ENCODE assay signal across 16 cellular contexts in the genomic region with DNA sequence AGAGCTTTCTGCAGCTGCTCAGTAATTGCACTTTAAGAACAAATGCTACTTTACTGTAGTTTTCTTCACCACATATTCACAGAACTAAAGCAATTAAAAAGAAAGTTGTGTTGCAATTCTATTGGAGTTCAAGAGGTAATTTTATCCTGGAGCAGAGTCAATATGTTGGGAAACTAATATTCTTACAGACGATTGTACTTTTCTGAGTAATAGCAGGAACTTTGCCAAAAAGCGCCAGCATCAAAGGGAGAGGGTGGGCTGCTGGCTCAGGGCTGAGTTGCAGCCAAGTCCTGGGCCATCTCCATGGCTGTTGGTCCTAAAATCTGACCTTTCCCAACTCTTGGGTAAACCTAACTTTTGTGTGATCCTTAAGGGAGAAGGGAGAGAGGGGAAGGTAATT.
DNase-seq lines count a peak whose midpoint lies in the region; ATAC-seq and TF ChIP-seq lines count a peak whose summit lies in the region.
"Had no signal": no experiment of that assay in that cellular context is flagged by ENCODE, and none has a peak within 500 bp of the region (broad histone marks: within the 10 kb centered on the region; RNA-seq: fewer than 3 reads in every experiment).

No MANE protein-coding gene starts in this region.

- peak; percentile 72 for ATAC-seq in omental fat pad (ENCODE audit: low FRiP score)
- no peak for ATAC-seq in GM18858 (IDR thresholded peaks at IDR 0.05; ENCODE audit: unreplicated experiment)
- no peak for ATAC-seq in GM18870 (IDR thresholded peaks at IDR 0.05; ENCODE audit: unreplicated experiment)
- ATAC-seq: activated naive CD4-positive, alpha-beta T cell treated with anti-CD3 and anti-CD28 coated beads, Interleukin-2, amount 50 U/mL, for 72 hours; GM12878 had no signal

- H2BK15ac ChIP-seq in mesenchymal stem cell (ENCODE audit: low read depth, poor library complexity, severe bottlenecking): no peak overlapping the region

- H3K9me3 Mint-ChIP-seq in Calu3 (ENCODE audit: low read depth, unreplicated experiment): no peaks in the 10 kb centered on the region
- H3K9me3 Mint-ChIP-seq in activated T-cell treated with anti-CD3 and anti-CD28 coated beads, Interleukin-2, amount 50 U/mL, for 24 hours: no peaks in the 10 kb centered on the region
- H3K9me3 Mint-ChIP-seq: activated naive CD4-positive, alpha-beta T cell treated with anti-CD3 and anti-CD28 coated beads, Interleukin-2, amount 50 U/mL, for 72 hours had no signal

- H3K27me3 Mint-ChIP-seq in Calu3 (ENCODE audit: unreplicated experiment): no peaks in the 10 kb centered on the region
- H3K27me3 Mint-ChIP-seq in activated T-cell treated with anti-CD3 and anti-CD28 coated beads, Interleukin-2, amount 50 U/mL, for 24 hours: peaks cover 3% of the 10 kb centered on the region
- H3K27me3 Mint-ChIP-seq: B cell had no signal

- no peaks in the 10 kb centered on the region for H3K36me3 ChIP-seq in mesenchymal stem cell (ENCODE audit: control insufficient read depth in 1 of 2, insufficient read depth in 2 of 2, low read depth in 1 of 2, low read length in 2 of 2)
- H3K36me3 ChIP-seq: gastrocnemius medialis, transverse colon had no signal

- no peaks in the 10 kb centered on the region for H3K9me3 ChIP-seq in mesenchymal stem cell (ENCODE audit: control insufficient read depth, low read length)
- H3K9me3 ChIP-seq: gastrocnemius medialis, SJCRH30, transverse colon had no signal

- H2BK5ac ChIP-seq in mesenchymal stem cell (ENCODE audit: low read depth, low read length, poor library complexity, severe bottlenecking): no peak overlapping the region

- no peak overlapping the region for H3K27ac Mint-ChIP-seq in Calu3 (ENCODE audit: unreplicated experiment)
- no peak overlapping the region for H3K27ac Mint-ChIP-seq in activated T-cell treated with anti-CD3 and anti-CD28 coated beads, Interleukin-2, amount 50 U/mL, for 24 hours
- H3K27ac Mint-ChIP-seq: B cell had no signal

- H2AFZ ChIP-seq in mesenchymal stem cell (ENCODE audit: low read depth, low read length): no peak overlapping the region

- intact Hi-C loops in Calu3 (cut with micrococcal nuclease; ENCODE audit: unreplicated experiment): no loop called here

- no TSS peak for BruUV-seq in Calu3 (replicated peaks; lab: Mats Ljungman, UMichigan)

- H3K4me3 ChIP-seq in epithelial cell of esophagus (ENCODE audit: low read length): no peak overlapping the region
- H3K4me3 ChIP-seq in mesenchymal stem cell (ENCODE audit: insufficient read depth in 1 of 2, low read depth in 1 of 2, low read length in 2 of 2): peak overlapping the region in 1 of 2 experiments; percentile 13
- H3K4me3 ChIP-seq: gastrocnemius medialis, GM12878, SJCRH30, transverse colon had no signal

- H3K4ac ChIP-seq in mesenchymal stem cell (ENCODE audit: low read depth in 1 of 2, low read length in 2 of 2): no peak overlapping the region

- H3K79me1 ChIP-seq in mesenchymal stem cell (replicated peaks; ENCODE audit: low read length, poor library complexity, severe bottlenecking): no peaks in the 10 kb centered on the region

- no peak overlapping the region for H4K8ac ChIP-seq in mesenchymal stem cell (ENCODE audit: low read length)

- DNase-seq in Calu3 (peak; percentile 6), NCI-H446 (lab: John Stamatoyannopoulos, UW) (peak; percentile 33 to 70), epithelial cell of esophagus (ENCODE audit: low read depth) (peak; percentile 52), omental fat pad (ENCODE audit: low spot score) (no peak), mesenchymal stem cell (no peak)
- no peak for DNase-seq in activated T-cell treated with anti-CD3 and anti-CD28 coated beads, Interleukin-2, amount 50 U/mL, for 24 hours
- DNase-seq: DMS79 treated with DMSO at 0.1 percent for 48 hours, gastrocnemius medialis, NCI-H1930, transverse colon had no signal

- no peak overlapping the region for H3K18ac ChIP-seq in mesenchymal stem cell (ENCODE audit: low read depth in 1 of 2, low read length in 2 of 2)

- H3K4me2 ChIP-seq in mesenchymal stem cell (ENCODE audit: low read length, poor library complexity, severe bottlenecking): no peak overlapping the region

- no peaks in the 10 kb centered on the region for H3K4me1 Mint-ChIP-seq in Calu3 (ENCODE audit: low read depth, unreplicated experiment)
- H3K4me1 Mint-ChIP-seq in activated T-cell treated with anti-CD3 and anti-CD28 coated beads, Interleukin-2, amount 50 U/mL, for 24 hours (ENCODE audit: low read depth): peaks cover 2% of the 10 kb centered on the region

- H3K36me3 Mint-ChIP-seq in Calu3 (ENCODE audit: insufficient read depth, unreplicated experiment): no peaks in the 10 kb centered on the region
- H3K36me3 Mint-ChIP-seq in activated T-cell treated with anti-CD3 and anti-CD28 coated beads, Interleukin-2, amount 50 U/mL, for 24 hours (ENCODE audit: low read depth): no peaks in the 10 kb centered on the region

- H2BK12ac ChIP-seq in mesenchymal stem cell (ENCODE audit: low read length in 2 of 2): no peak overlapping the region

- CTCF ChIA-PET in Calu3 (lab: Charles Lee): no interaction called here

- H2AK5ac ChIP-seq in mesenchymal stem cell (ENCODE audit: low read length, severe bottlenecking): no peak overlapping the region

- TF ChIP-seq CTCF in Calu3 (IDR thresholded peaks at IDR 0.05; ENCODE audit: unreplicated experiment) (no peak), epithelial cell of esophagus (IDR thresholded peaks at IDR 0.05; ENCODE audit: insufficient read depth, low read depth, low read length, missing control alignments) (no peak), omental fat pad (IDR thresholded peaks at IDR 0.05) (no peak)

- H3K23ac ChIP-seq in mesenchymal stem cell (ENCODE audit: low read length in 2 of 2): no peak overlapping the region

- H2BK120ac ChIP-seq in mesenchymal stem cell (ENCODE audit: low read depth, low read length): no peak overlapping the region

- H3K4me1 ChIP-seq in mesenchymal stem cell (ENCODE audit: control insufficient read depth, insufficient read depth, low read depth, low read length): no peaks in the 10 kb centered on the region

- WGBS in mesenchymal stem cell: 87% methylated on average over 2 of the region's 2 CpGs

- H3K14ac ChIP-seq in mesenchymal stem cell (ENCODE audit: low read length in 2 of 2): peak overlapping the region in 1 of 2 experiments; percentile 41

- no peak overlapping the region for H3K27ac ChIP-seq in mesenchymal stem cell (ENCODE audit: low read length, poor library complexity, severe bottlenecking)
- H3K27ac ChIP-seq: gastrocnemius medialis, SJCRH30, transverse colon had no signal

- H4K91ac ChIP-seq in mesenchymal stem cell (ENCODE audit: low read length): no peak overlapping the region

- no peaks in the 10 kb centered on the region for H3K27me3 ChIP-seq in mesenchymal stem cell (ENCODE audit: control insufficient read depth in 1 of 2, insufficient read depth in 1 of 2, low read length in 2 of 2)
- H3K27me3 ChIP-seq: gastrocnemius medialis, SJCRH30, transverse colon had no signal

- H3K9ac ChIP-seq in mesenchymal stem cell (ENCODE audit: low read length): no peak overlapping the region

- H3K4me3 Mint-ChIP-seq in Calu3 (ENCODE audit: low read depth, unreplicated experiment): no peak overlapping the region
- no peak overlapping the region for H3K4me3 Mint-ChIP-seq in activated T-cell treated with anti-CD3 and anti-CD28 coated beads, Interleukin-2, amount 50 U/mL, for 24 hours
- H3K4me3 Mint-ChIP-seq: B cell had no signal

Comparison
In these comparisons a context has a peak if more than half of its experiments do, and no peak if none do; other contexts are left out.
1. DNase-seq: peak in Calu3 (single experiment), NCI-H446 (2 of 2) and epithelial cell of esophagus (single experiment); none in omental fat pad (single experiment), mesenchymal stem cell (single experiment) and activated T-cell treated with anti-CD3 and anti-CD28 coated beads, Interleukin-2, amount 50 U/mL, for 24 hours (single experiment).